9 cellular contexts compared by ENCODE assay signal in genomic region chr12:104742551-104742961, GRCh38.
DNase-seq lines count a peak whose midpoint lies in the region; ATAC-seq, FAIRE-seq and TF ChIP-seq lines count a peak whose summit lies in the region.
"Had no signal": no experiment of that assay in that cellular context is flagged by ENCODE, and none has a peak within 500 bp of the region (broad histone marks: within the 10 kb centered on the region; RNA-seq: fewer than 3 reads in every experiment).

No MANE protein-coding gene starts in this region.

- TF ChIP-seq POLR2A in GM12878 (IDR thresholded peaks at IDR 0.05; ENCODE audit: low read depth, low read length): no peak

- POLR2A ChIA-PET in GM12878 (lab: Charles Lee): no interaction called here

- H3K36me3 Mint-ChIP-seq in natural killer cell treated with Interleukin-12 subunit alpha and Interleukin-12 subunit beta and Interleukin-15 and Interleukin-18, amount 100 ng/mL, for 72 hours: no peaks in the 10 kb centered on the region

- H2AFZ ChIP-seq in GM12878 (ENCODE audit: control insufficient read depth, low read depth, low read length) (no peak overlapping the region), osteoblast (ENCODE audit: low read length) (no peak overlapping the region)

- no peaks in the 10 kb centered on the region for H3K27me3 Mint-ChIP-seq in natural killer cell treated with Interleukin-12 subunit alpha and Interleukin-12 subunit beta and Interleukin-15 and Interleukin-18, amount 100 ng/mL, for 72 hours

- SMC1A ChIA-PET in GM12878 (lab: Charles Lee; ENCODE audit: uncharacterized antibody, unreplicated experiment): interaction anchor here (0.9 to 1.4 kb wide), 3 partner anchors 9 to 41 kb away, joined by 3 to 4 read pairs (median 3); no protein-coding TSS in a partner anchor

- H3K27me3 ChIP-seq in BLaER1 (no peaks in the 10 kb centered on the region), GM12878 (replicated peaks in 1 of 2; ENCODE audit: control insufficient read depth in 2 of 2, insufficient read depth in 2 of 2, low read length in 1 of 2) (no peaks in the 10 kb centered on the region), osteoblast (ENCODE audit: insufficient read depth, low read length) (no peaks in the 10 kb centered on the region)

- H3K27ac ChIP-seq in BLaER1: peak overlapping the region; percentile 66
- H3K27ac ChIP-seq in GM12878 (ENCODE audit: control insufficient read depth, insufficient read depth): peak overlapping the region; percentile 60
- H3K27ac ChIP-seq in osteoblast (ENCODE audit: low read depth, low read length): no peak overlapping the region

- WGBS in GM12878 (ENCODE audit: insufficient coverage, insufficient replicate concordance, low lambda C conversion rate, missing lambda C conversion rate): 97% methylated on average over 10 of the region's 10 CpGs

- H3K4me3 ChIP-seq in BLaER1 (no peak overlapping the region), GM12878 (no peak overlapping the region), osteoblast (ENCODE audit: insufficient read depth, low read length) (no peak overlapping the region)

- H3K79me2 ChIP-seq in GM12878 (ENCODE audit: control insufficient read depth, insufficient read depth, low read length) (peaks cover 16% of the 10 kb centered on the region), osteoblast (ENCODE audit: insufficient read depth, low read length) (no peaks in the 10 kb centered on the region)

- H4K20me1 ChIP-seq in BLaER1: peaks cover 100% of the 10 kb centered on the region
- no peaks in the 10 kb centered on the region for H4K20me1 ChIP-seq in GM12878 (ENCODE audit: control insufficient read depth, insufficient read depth)
- H4K20me1 ChIP-seq in osteoblast (ENCODE audit: insufficient read depth, low read length): peaks cover 2% of the 10 kb centered on the region

- TF ChIP-seq RAD21 in GM12878 (IDR thresholded peaks at IDR 0.05; ENCODE audit: insufficient read depth, low read depth, low read length): no peak

- TF ChIP-seq EP300 in GM12878 (IDR thresholded peaks at IDR 0.05; ENCODE audit: borderline replicate concordance in 1 of 2, control insufficient read depth in 1 of 2, low read depth in 2 of 2, low read length in 2 of 2): no peak

- ATAC-seq in GM12878 (no peak), GM18517 (IDR thresholded peaks at IDR 0.05; ENCODE audit: unreplicated experiment) (no peak), HG02623 (IDR thresholded peaks at IDR 0.05; ENCODE audit: unreplicated experiment) (no peak)
- ATAC-seq in natural killer cell treated with Interleukin-12 subunit alpha and Interleukin-12 subunit beta and Interleukin-15 and Interleukin-18, amount 100 ng/mL, for 72 hours: no peak

- H3K9me3 ChIP-seq in BLaER1: no peaks in the 10 kb centered on the region
- H3K9me3 ChIP-seq in GM12878 (replicated peaks; ENCODE audit: control insufficient read depth, insufficient read depth, low read length): no peaks in the 10 kb centered on the region; the same call in 1 of the 3 replicates
- H3K9me3 ChIP-seq in osteoblast (ENCODE audit: low read depth, low read length): no peaks in the 10 kb centered on the region

- peaks cover 86 to 88% of the 10 kb centered on the region in 2 donors for H3K4me1 Mint-ChIP-seq in natural killer cell treated with Interleukin-12 subunit alpha and Interleukin-12 subunit beta and Interleukin-15 and Interleukin-18, amount 100 ng/mL, for 72 hours (ENCODE audit: low read depth in 2 of 2)

- intact Hi-C loops in GM12878 (cut with micrococcal nuclease; ENCODE audit: unreplicated experiment): loop anchor here (5.0 kb wide), 1 partner anchor 310 kb away; no protein-coding TSS in a partner anchor

- H3K4me2 ChIP-seq in BLaER1: peak overlapping the region; percentile 77
- no peak overlapping the region for H3K4me2 ChIP-seq in GM12878 (ENCODE audit: control insufficient read depth, insufficient read depth)
- H3K4me2 ChIP-seq in osteoblast (ENCODE audit: insufficient read depth, low read length): no peak overlapping the region

- H3K9ac ChIP-seq in BLaER1 (0 out of 2 replicates have a peak overlapping the region, but pooled peaks have one; percentile 25), GM12878 (ENCODE audit: control insufficient read depth, insufficient read depth, low read length) (no peak overlapping the region)

- peak overlapping the region; percentile 91 to 95 for H3K27ac Mint-ChIP-seq in natural killer cell treated with Interleukin-12 subunit alpha and Interleukin-12 subunit beta and Interleukin-15 and Interleukin-18, amount 100 ng/mL, for 72 hours

- in situ Hi-C loops in GM12878 (cut with MboI): no loop called here

- FAIRE-seq in GM12878 (lab: Jason Lieb, UNC): no peak

- H3K4me1 ChIP-seq in BLaER1: peaks cover 91% of the 10 kb centered on the region
- H3K4me1 ChIP-seq in GM12878 (ENCODE audit: control insufficient read depth, insufficient read depth, low read length): peaks cover 56% of the 10 kb centered on the region
- no peaks in the 10 kb centered on the region for H3K4me1 ChIP-seq in osteoblast (ENCODE audit: insufficient read depth, low read length)

- CTCF ChIA-PET in GM12878 (lab: Yijun Ruan, JAX): interaction anchor here (0.7 kb wide), 1 partner anchor 216 kb away, joined by 3 read pairs; no protein-coding TSS in a partner anchor

- H3K4me3 Mint-ChIP-seq in natural killer cell treated with Interleukin-12 subunit alpha and Interleukin-12 subunit beta and Interleukin-15 and Interleukin-18, amount 100 ng/mL, for 72 hours: no peak overlapping the region

- peak; percentile 88 for DNase-seq in NCI-H2029 treated with DMSO at 0.1 percent for 48 hours (lab: John Stamatoyannopoulos, UW)
- no peak for DNase-seq in GM12878 (ENCODE audit: low read depth, low spot score)
- DNase-seq in natural killer cell treated with Interleukin-12 subunit alpha and Interleukin-12 subunit beta and Interleukin-15 and Interleukin-18, amount 100 ng/mL, for 72 hours (ENCODE audit: low spot score): no peak
- DNase-seq in osteoblast (ENCODE audit: insufficient read length, low spot score, missing footprints): no peak
- DNase-seq in NCI-H748 (lab: John Stamatoyannopoulos, UW; ENCODE audit: unreplicated experiment): no peak
- DNase-seq: activated naive CD4-positive, alpha-beta T cell had no signal

- H3K36me3 ChIP-seq in BLaER1 (no peaks in the 10 kb centered on the region), GM12878 (ENCODE audit: control insufficient read depth in 2 of 2, insufficient read depth in 2 of 2, low read length in 1 of 2) (peaks cover 0 to 4% of the 10 kb centered on the region in 2 experiments; a peak in 2 of 4 replicates), osteoblast (ENCODE audit: insufficient read depth, low read length) (no peaks in the 10 kb centered on the region)

- RAD21 ChIA-PET in GM12878 (lab: Charles Lee; ENCODE audit: unreplicated experiment): interaction anchor here (1.2 kb wide), 1 partner anchor 285 kb away, joined by 3 read pairs; no protein-coding TSS in a partner anchor

- TF ChIP-seq CTCF in GM12878 (IDR thresholded peaks at IDR 0.05 in 2 of 3, conservative IDR thresholded peaks at IDR 0.05 in 1 of 3; ENCODE audit: control insufficient read depth in 2 of 3, extremely low read depth in 1 of 3, insufficient read depth in 1 of 3, low read depth in 3 of 3, low read length in 3 of 3) (no peak), osteoblast (IDR thresholded peaks at IDR 0.05; ENCODE audit: extremely low read depth, low read depth, low read length) (no peak)

- BruUV-seq in GM12878 (replicated peaks; lab: Mats Ljungman, UMichigan): no TSS peak

- H3K9me3 Mint-ChIP-seq in natural killer cell treated with Interleukin-12 subunit alpha and Interleukin-12 subunit beta and Interleukin-15 and Interleukin-18, amount 100 ng/mL, for 72 hours: no peaks in the 10 kb centered on the region

TF ChIP-seq in GM12878, 131 proteins besides CTCF, POLR2A, EP300 and RAD21 (continues in another document):
- TF ChIP-seq TAF1 (IDR thresholded peaks at IDR 0.05; ENCODE audit: borderline replicate concordance, low read depth, low read length) (no peak), RFX5 (IDR thresholded peaks at IDR 0.05; ENCODE audit: low read depth, low read length) (no peak), CBX3 (IDR thresholded peaks at IDR 0.05; ENCODE audit: borderline replicate concordance, low read depth) (no peak), MXI1 (IDR thresholded peaks at IDR 0.05; ENCODE audit: low read depth, low read length) (no peak), ZNF622 (IDR thresholded peaks at IDR 0.05) (no peak), ZNF207 (IDR thresholded peaks at IDR 0.05; ENCODE audit: borderline replicate concordance) (no peak), STAT3 (IDR thresholded peaks at IDR 0.05; ENCODE audit: low read depth, low read length) (no peak)
- TF ChIP-seq, protein P1, sequence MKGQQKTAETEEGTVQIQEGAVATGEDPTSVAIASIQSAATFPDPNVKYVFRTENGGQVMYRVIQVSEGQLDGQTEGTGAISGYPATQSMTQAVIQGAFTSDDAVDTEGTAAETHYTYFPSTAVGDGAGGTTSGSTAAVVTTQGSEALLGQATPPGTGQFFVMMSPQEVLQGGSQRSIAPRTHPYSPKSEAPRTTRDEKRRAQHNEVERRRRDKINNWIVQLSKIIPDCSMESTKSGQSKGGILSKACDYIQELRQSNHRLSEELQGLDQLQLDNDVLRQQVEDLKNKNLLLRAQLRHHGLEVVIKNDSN (IDR thresholded peaks at IDR 0.05; ENCODE audit: borderline replicate concordance, extremely low read length, insufficient read depth, low read depth, low read length): no peak
- TF ChIP-seq, protein P2, sequence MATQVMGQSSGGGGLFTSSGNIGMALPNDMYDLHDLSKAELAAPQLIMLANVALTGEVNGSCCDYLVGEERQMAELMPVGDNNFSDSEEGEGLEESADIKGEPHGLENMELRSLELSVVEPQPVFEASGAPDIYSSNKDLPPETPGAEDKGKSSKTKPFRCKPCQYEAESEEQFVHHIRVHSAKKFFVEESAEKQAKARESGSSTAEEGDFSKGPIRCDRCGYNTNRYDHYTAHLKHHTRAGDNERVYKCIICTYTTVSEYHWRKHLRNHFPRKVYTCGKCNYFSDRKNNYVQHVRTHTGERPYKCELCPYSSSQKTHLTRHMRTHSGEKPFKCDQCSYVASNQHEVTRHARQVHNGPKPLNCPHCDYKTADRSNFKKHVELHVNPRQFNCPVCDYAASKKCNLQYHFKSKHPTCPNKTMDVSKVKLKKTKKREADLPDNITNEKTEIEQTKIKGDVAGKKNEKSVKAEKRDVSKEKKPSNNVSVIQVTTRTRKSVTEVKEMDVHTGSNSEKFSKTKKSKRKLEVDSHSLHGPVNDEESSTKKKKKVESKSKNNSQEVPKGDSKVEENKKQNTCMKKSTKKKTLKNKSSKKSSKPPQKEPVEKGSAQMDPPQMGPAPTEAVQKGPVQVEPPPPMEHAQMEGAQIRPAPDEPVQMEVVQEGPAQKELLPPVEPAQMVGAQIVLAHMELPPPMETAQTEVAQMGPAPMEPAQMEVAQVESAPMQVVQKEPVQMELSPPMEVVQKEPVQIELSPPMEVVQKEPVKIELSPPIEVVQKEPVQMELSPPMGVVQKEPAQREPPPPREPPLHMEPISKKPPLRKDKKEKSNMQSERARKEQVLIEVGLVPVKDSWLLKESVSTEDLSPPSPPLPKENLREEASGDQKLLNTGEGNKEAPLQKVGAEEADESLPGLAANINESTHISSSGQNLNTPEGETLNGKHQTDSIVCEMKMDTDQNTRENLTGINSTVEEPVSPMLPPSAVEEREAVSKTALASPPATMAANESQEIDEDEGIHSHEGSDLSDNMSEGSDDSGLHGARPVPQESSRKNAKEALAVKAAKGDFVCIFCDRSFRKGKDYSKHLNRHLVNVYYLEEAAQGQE (IDR thresholded peaks at IDR 0.05; ENCODE audit: low read depth, low read length): no peak
